ENCODE assay signal across 8 cellular contexts in the genomic region with DNA sequence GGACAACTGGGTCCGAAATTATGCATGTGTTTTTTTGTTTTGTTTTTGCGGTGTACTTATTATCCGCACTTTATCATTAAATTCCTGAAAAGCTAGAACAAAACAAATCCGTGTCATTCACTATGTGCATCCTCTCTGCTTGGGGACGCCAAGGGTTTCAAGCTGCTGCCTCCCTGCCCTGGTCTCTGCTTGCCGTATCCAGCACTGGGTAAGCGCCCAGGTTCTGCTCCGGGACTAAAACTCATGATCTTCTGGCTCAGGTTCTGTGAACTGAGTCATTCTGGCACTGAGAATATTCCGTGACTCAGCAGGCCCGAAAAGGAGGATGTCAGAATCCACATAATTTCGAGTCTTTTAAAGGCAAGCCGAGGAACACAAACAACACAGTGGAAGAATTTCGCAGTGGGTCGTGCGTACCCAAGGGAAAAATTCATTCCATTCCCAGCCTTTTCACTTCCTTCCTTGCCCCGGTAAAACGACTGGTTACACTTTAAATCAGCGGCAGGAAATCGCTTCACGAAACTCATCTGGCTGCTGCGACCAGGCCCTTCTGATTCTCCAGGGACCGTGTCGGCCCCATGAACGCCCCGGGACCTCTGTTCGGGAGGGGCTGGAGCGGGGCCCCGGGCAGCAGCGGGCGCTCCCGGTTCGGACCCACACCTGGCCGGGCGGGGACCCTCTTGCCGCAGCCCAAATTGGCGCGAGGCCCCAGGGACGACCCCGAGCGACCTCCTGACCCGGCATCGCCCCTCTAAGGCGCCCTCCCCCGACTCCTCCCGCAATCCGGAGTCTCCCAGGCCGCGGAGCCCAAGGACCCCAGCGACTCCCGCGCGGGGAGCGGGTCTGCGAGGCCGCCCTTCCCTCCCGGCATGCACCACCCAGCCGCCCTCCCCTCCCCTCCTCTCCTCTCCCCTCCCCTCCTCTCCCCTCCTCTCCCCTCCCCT. TPM values are rescaled to one million over a fixed set of nuclear protein-coding genes. Genes with fewer than 3 reads are reported as not detected.
DNase-seq lines count a peak whose midpoint lies in the region; ATAC-seq and TF ChIP-seq lines count a peak whose summit lies in the region.

No MANE protein-coding gene starts in this region.

- H3K27ac ChIP-seq in testis: peak overlapping the region; percentile 98 to 99

- no peak for DNase-seq in activated CD4-positive, CD25-positive, alpha-beta regulatory T cell (lab: John Stamatoyannopoulos, UW)
- DNase-seq in NCI-H2227 (lab: John Stamatoyannopoulos, UW; ENCODE audit: unreplicated experiment) (peak; percentile 74), fibroblast of pulmonary artery (ENCODE audit: low read depth) (peak; percentile 99), myocyte (ENCODE audit: low read depth) (peak; percentile 96), testis (peak; percentile 89)
- peak; percentile 44 for DNase-seq in activated T-cell treated with anti-CD3 and anti-CD28 coated beads, Interleukin-2, amount 50 U/mL, for 24 hours

- H3K9me3 ChIP-seq in testis: no peaks in the 10 kb centered on the region

- no peaks in the 10 kb centered on the region for H3K36me3 Mint-ChIP-seq in activated T-cell treated with anti-CD3 and anti-CD28 coated beads, Interleukin-2, amount 50 U/mL, for 24 hours (ENCODE audit: low read depth)

- H3K27me3 Mint-ChIP-seq in activated T-cell treated with anti-CD3 and anti-CD28 coated beads, Interleukin-2, amount 50 U/mL, for 24 hours: peaks cover 72% of the 10 kb centered on the region

- peak overlapping the region; percentile 66 for H3K4me3 ChIP-seq in fibroblast of pulmonary artery (replicated peaks; ENCODE audit: low read depth, low read length)
- H3K4me3 ChIP-seq in testis: peak overlapping the region; percentile 87 to 93

- intact Hi-C loops in testis (cut with DNase I; ENCODE audit: low total_unique reads): no loop called here

- no peaks in the 10 kb centered on the region for H3K36me3 ChIP-seq in testis (ENCODE audit: low read depth, missing control alignments)

- H3K4me1 Mint-ChIP-seq in activated T-cell treated with anti-CD3 and anti-CD28 coated beads, Interleukin-2, amount 50 U/mL, for 24 hours (ENCODE audit: low read depth): peaks cover 19% of the 10 kb centered on the region

- TF ChIP-seq POLR2A in testis (IDR thresholded peaks at IDR 0.05): no peak

- no peaks in the 10 kb centered on the region for H3K9me3 Mint-ChIP-seq in activated T-cell treated with anti-CD3 and anti-CD28 coated beads, Interleukin-2, amount 50 U/mL, for 24 hours

- TF ChIP-seq CTCF in fibroblast of pulmonary artery (IDR thresholded peaks at IDR 0.05; ENCODE audit: low read length, missing control alignments): no peak
- no peak for TF ChIP-seq CTCF in testis (IDR thresholded peaks at IDR 0.05)

- H3K27ac Mint-ChIP-seq in activated T-cell treated with anti-CD3 and anti-CD28 coated beads, Interleukin-2, amount 50 U/mL, for 24 hours: peak overlapping the region; percentile 76

- H3K27me3 ChIP-seq in testis: no peaks in the 10 kb centered on the region

- peak; percentile 58 to 64 for ATAC-seq in activated CD4-positive, CD25-positive, alpha-beta regulatory T cell treated with anti-CD3 and anti-CD28 coated beads, Interleukin-2, amount 50 U/mL, for 24 hours
- ATAC-seq in HG02678 (IDR thresholded peaks at IDR 0.05; ENCODE audit: unreplicated experiment): peak; percentile 42

- H3K4me1 ChIP-seq in testis: peaks cover 14% of the 10 kb centered on the region

- peak overlapping the region; percentile 72 for H3K4me3 Mint-ChIP-seq in activated T-cell treated with anti-CD3 and anti-CD28 coated beads, Interleukin-2, amount 50 U/mL, for 24 hours

- WGBS in testis, 2 donors: 1 to 2% methylated on average over 22 to 53 of the region's 57 CpGs

RNA-seq across cellular contexts. Expression of a gene that starts 0.7 kb away (rescaled TPM):
- total RNA-seq in myocyte (298 and 303 TPM in 2 replicates), testis (100 to 1,000 TPM; 106 to 112 TPM)
- polyA plus RNA-seq in myocyte (2012): 189 TPM
- polyA plus RNA-seq in testis (ENCODE audit: insufficient read depth, low read depth, low replicate concordance): 64.5 TPM

Comparison
In these comparisons a context has a peak if more than half of its experiments do, and no peak if none do; other contexts are left out.
1. DNase-seq: peak in NCI-H2227 (single experiment), activated T-cell treated with anti-CD3 and anti-CD28 coated beads, Interleukin-2, amount 50 U/mL, for 24 hours (single experiment), fibroblast of pulmonary artery (single experiment), myocyte (single experiment) and testis (single experiment); none in activated CD4-positive, CD25-positive, alpha-beta regulatory T cell (0 of 4).